Comparison of ENCODE assay signal across 17 cellular contexts in genomic region chrX:131617182-131617581, GRCh38.
DNase-seq lines count a peak whose midpoint lies in the region; ATAC-seq, FAIRE-seq and TF ChIP-seq lines count a peak whose summit lies in the region.
"Had no signal": no experiment of that assay in that cellular context is flagged by ENCODE, and none has a peak within 500 bp of the region (broad histone marks: within the 10 kb centered on the region; RNA-seq: fewer than 3 reads in every experiment).

No MANE protein-coding gene starts in this region.

- H3K4me1 Mint-ChIP-seq in CD8-positive, alpha-beta T cell (ENCODE audit: low read depth) = no peaks in the 10 kb centered on the region
- H3K4me1 Mint-ChIP-seq: central memory CD8-positive, alpha-beta T cell; natural killer cell had no signal

- no peaks in the 10 kb centered on the region for H3K27me3 ChIP-seq in CD8-positive, alpha-beta T cell (ENCODE audit: insufficient read depth, low read length)
- H3K27me3 ChIP-seq: gastroesophageal sphincter had no signal

- TF ChIP-seq CTCF in HEK293 (tag by site-specific recombination; IDR thresholded peaks at IDR 0.05) = no peak
- no peak for TF ChIP-seq CTCF in fibroblast of the aortic adventitia (IDR thresholded peaks at IDR 0.05; ENCODE audit: insufficient read depth, low read length)
- TF ChIP-seq CTCF in CD8-positive, alpha-beta T cell (IDR thresholded peaks at IDR 0.05) = no peak

- H3K27me3 Mint-ChIP-seq in CD8-positive, alpha-beta T cell (ENCODE audit: low read depth) = peaks cover 6% of the 10 kb centered on the region

- CTCF ChIA-PET in HEK293 (lab: Yijun Ruan, JAX) = no interaction called here
- CTCF ChIA-PET in CD8-positive, alpha-beta T cell (lab: Charles Lee) = no interaction called here

- intact Hi-C loops in CD8-positive, alpha-beta T cell (cut with DNase I, micrococcal nuclease) = no loop called here

- H3K9me3 Mint-ChIP-seq in CD8-positive, alpha-beta T cell = no peaks in the 10 kb centered on the region
- H3K9me3 Mint-ChIP-seq: activated T-cell treated with anti-CD3 and anti-CD28 coated beads, Interleukin-2, amount 50 U/mL, for 4 hours; central memory CD8-positive, alpha-beta T cell; natural killer cell had no signal

- no peaks in the 10 kb centered on the region for H3K9me3 ChIP-seq in HEK293 (ENCODE audit: control insufficient read depth, insufficient read depth, low read depth, low read length)
- H3K9me3 ChIP-seq in CD8-positive, alpha-beta T cell (ENCODE audit: low read length) = no peaks in the 10 kb centered on the region
- H3K9me3 ChIP-seq: gastroesophageal sphincter had no signal

- POLR2A ChIA-PET in HEK293 (lab: Yijun Ruan, JAX) = no interaction called here
- POLR2A ChIA-PET in CD8-positive, alpha-beta T cell (lab: Charles Lee) = no interaction called here

- peak; percentile 87 for ATAC-seq in SK-N-SH treated with all-trans-retinoic acid at 6 μM for 48 hours
- ATAC-seq in CD8-positive, alpha-beta T cell = no peak
- ATAC-seq: activated T-cell treated with anti-CD3 and anti-CD28 coated beads, Interleukin-2, amount 50 U/mL, for 4 hours; gastroesophageal sphincter; natural killer cell; right cardiac atrium had no signal

- no peak overlapping the region for H3K4me3 ChIP-seq in HEK293 (ENCODE audit: low read depth, low read length)
- H3K4me3 ChIP-seq in fibroblast of the aortic adventitia (ENCODE audit: low read depth, low read length) = no peak overlapping the region
- H3K4me3 ChIP-seq in CD8-positive, alpha-beta T cell (ENCODE audit: low read depth, low read length) = no peak overlapping the region
- H3K4me3 ChIP-seq: gastroesophageal sphincter had no signal

- no peak overlapping the region for H3K4me3 Mint-ChIP-seq in CD8-positive, alpha-beta T cell
- H3K4me3 Mint-ChIP-seq: activated naive CD8-positive, alpha-beta T cell; activated T-cell treated with anti-CD3 and anti-CD28 coated beads, Interleukin-2, amount 50 U/mL, for 4 hours; central memory CD8-positive, alpha-beta T cell; natural killer cell had no signal

- no peaks in the 10 kb centered on the region for H3K36me3 ChIP-seq in HEK293 (ENCODE audit: control insufficient read depth in 2 of 2, insufficient read depth in 1 of 2, low read length in 2 of 2)
- no peaks in the 10 kb centered on the region for H3K36me3 ChIP-seq in CD8-positive, alpha-beta T cell (ENCODE audit: insufficient read depth, low read length)
- H3K36me3 ChIP-seq: gastroesophageal sphincter had no signal

- no peaks in the 10 kb centered on the region for H3K4me1 ChIP-seq in HEK293 (ENCODE audit: control insufficient read depth, insufficient read depth, low read length)
- no peaks in the 10 kb centered on the region for H3K4me1 ChIP-seq in CD8-positive, alpha-beta T cell (ENCODE audit: insufficient read depth, low read length)
- H3K4me1 ChIP-seq: gastroesophageal sphincter had no signal

- H3K36me3 Mint-ChIP-seq in CD8-positive, alpha-beta T cell = no peaks in the 10 kb centered on the region
- H3K36me3 Mint-ChIP-seq: activated naive CD8-positive, alpha-beta T cell; natural killer cell had no signal

- no peak for FAIRE-seq in urothelium cell line (lab: Jason Lieb, UNC)

- H3K27ac Mint-ChIP-seq in CD8-positive, alpha-beta T cell = no peak overlapping the region
- H3K27ac Mint-ChIP-seq: activated naive CD8-positive, alpha-beta T cell; natural killer cell had no signal

- no peak overlapping the region for H3K27ac ChIP-seq in HEK293 (ENCODE audit: extremely low read depth, low read depth, low read length)
- no peak overlapping the region for H3K27ac ChIP-seq in CD8-positive, alpha-beta T cell (ENCODE audit: low read depth, low read length)
- H3K27ac ChIP-seq: gastroesophageal sphincter had no signal

- DNase-seq in fibroblast of the aortic adventitia (ENCODE audit: low read depth) (peak; percentile 66), urothelium cell line (ENCODE audit: low spot score) (peak; percentile 12), occipital lobe (lab: John Stamatoyannopoulos, UW) (no peak), Kasumi-1 (lab: John Stamatoyannopoulos, UW) (no peak)
- no peak for DNase-seq in CD8-positive, alpha-beta T cell
- DNase-seq: activated CD4-positive, alpha-beta T cell treated with anti-CD3 and anti-CD28 coated beads, Interleukin-2, amount 50 U/mL, for 48 hours; activated T-cell treated with anti-CD3 and anti-CD28 coated beads, Interleukin-2, amount 50 U/mL, for 4 hours; natural killer cell; NCI-H446; right cardiac atrium; stimulated activated CD4-positive, alpha-beta T cell treated with anti-CD3 and anti-CD28 coated beads, Interleukin-4, amount 100 ng/mL, for 1 hour; stimulated activated CD8-positive, alpha-beta memory T cell treated with anti-CD3 and anti-CD28 coated beads, Interleukin-4, amount 100 ng/mL, for 48 hours had no signal

TF ChIP-seq in HEK293, 187 proteins besides CTCF, POLR2A, EP300 and RAD21 (continues in another document):
- TF ChIP-seq HOXD13 (CRISPR knock-in tag; IDR thresholded peaks at IDR 0.05; ENCODE audit: borderline replicate concordance) (no peak), ZBTB49 (tag by site-specific recombination; IDR thresholded peaks at IDR 0.05; ENCODE audit: low read depth) (no peak), SCRT2 (tag by site-specific recombination; IDR thresholded peaks at IDR 0.05) (no peak), ZNF18 (tag by site-specific recombination; IDR thresholded peaks at IDR 0.05) (no peak), SETDB1 (IDR thresholded peaks at IDR 0.05; ENCODE audit: insufficient read length, low read length) (peak; percentile 38), ZNF19 (tag by site-specific recombination; IDR thresholded peaks at IDR 0.05; ENCODE audit: low read depth) (no peak)

TF ChIP-seq in SK-N-SH treated with all-trans-retinoic acid at 6 μM for 48 hours, 23 proteins besides CTCF, POLR2A, EP300 and RAD21 (continues in another document):
- TF ChIP-seq TOX (CRISPR knock-in tag; IDR thresholded peaks at IDR 0.05; ENCODE audit: borderline replicate concordance) = no peak
- TF ChIP-seq ZNF70 (CRISPR knock-in tag; IDR thresholded peaks at IDR 0.05) = no peak
- TF ChIP-seq RARB (CRISPR knock-in tag; IDR thresholded peaks at IDR 0.05) = no peak
- no peak for TF ChIP-seq PATZ1 (CRISPR knock-in tag; IDR thresholded peaks at IDR 0.05; ENCODE audit: borderline replicate concordance)
- no peak for TF ChIP-seq ARNTL (CRISPR knock-in tag; IDR thresholded peaks at IDR 0.05; ENCODE audit: borderline replicate concordance, low read depth)
- no peak for TF ChIP-seq SNAI2 (CRISPR knock-in tag; IDR thresholded peaks at IDR 0.05)
- TF ChIP-seq ISL1 (CRISPR knock-in tag; IDR thresholded peaks at IDR 0.05) = no peak
- TF ChIP-seq ZC3H10 (CRISPR knock-in tag; IDR thresholded peaks at IDR 0.05) = no peak
- no peak for TF ChIP-seq POU6F1 (CRISPR knock-in tag; IDR thresholded peaks at IDR 0.05; ENCODE audit: borderline replicate concordance, low read depth)
- TF ChIP-seq ZFP30 (CRISPR knock-in tag; IDR thresholded peaks at IDR 0.05) = no peak
- TF ChIP-seq TCF4 (CRISPR knock-in tag; IDR thresholded peaks at IDR 0.05; ENCODE audit: borderline replicate concordance) = no peak
- TF ChIP-seq ZNF8 (CRISPR knock-in tag; IDR thresholded peaks at IDR 0.05) = no peak
- no peak for TF ChIP-seq CSRNP3 (CRISPR knock-in tag; IDR thresholded peaks at IDR 0.05)
- no peak for TF ChIP-seq CSDC2 (CRISPR knock-in tag; IDR thresholded peaks at IDR 0.05)
- no peak for TF ChIP-seq ESRRG (CRISPR knock-in tag; IDR thresholded peaks at IDR 0.05)

Comparison
In these comparisons a context has a peak if more than half of its experiments do, and no peak if none do; other contexts are left out.
1. DNase-seq: peak in fibroblast of the aortic adventitia (single experiment) and urothelium cell line (single experiment); none in occipital lobe (single experiment), Kasumi-1 (0 of 2) and CD8-positive, alpha-beta T cell (0 of 7).